ENCODE assay signal across 29 cellular contexts in genomic region chr1:919271-919872, GRCh38. TPM values are rescaled to one million over a fixed set of nuclear protein-coding genes. Genes with fewer than 3 reads are reported as not detected.
A peak's percentile ranks its signal among the peaks of the same experiment; 100 is the strongest.
DNase-seq lines count a peak whose midpoint lies in the region; ATAC-seq, FAIRE-seq and TF ChIP-seq lines count a peak whose summit lies in the region.
"Had no signal": no experiment of that assay in that cellular context is flagged by ENCODE, and none has a peak within 500 bp of the region (broad histone marks: within the 10 kb centered on the region; RNA-seq: fewer than 3 reads in every experiment).

No MANE protein-coding gene starts in this region.

- no peak overlapping the region for H3K9ac ChIP-seq in BLaER1 treated with 17β-estradiol and CSF1 and Interleukin-3, amounts not matched to agents 10 nM and 100 nM

- H3K4me3 ChIP-seq in A549 (no peak overlapping the region), OCI-LY7 (ENCODE audit: low read depth, low read length, poor library complexity, severe bottlenecking) (no peak overlapping the region)
- no peak overlapping the region for H3K4me3 ChIP-seq in BLaER1 treated with 17β-estradiol and CSF1 and Interleukin-3, amounts not matched to agents 10 nM and 100 nM
- H3K4me3 ChIP-seq: left ventricle myocardium inferior, sigmoid colon, tibial nerve had no signal

- TF ChIP-seq CTCF in A549 (IDR thresholded peaks at IDR 0.05), result peak; percentile 7; the same call in 1 of the 3 replicates
- TF ChIP-seq CTCF in OCI-LY7 (conservative IDR thresholded peaks at IDR 0.05; ENCODE audit: low read length), result 0 out of 2 replicates have a peak, but pooled peaks have one; percentile 30
- peak; percentile 18 for TF ChIP-seq CTCF in glutamatergic neuron (IDR thresholded peaks at IDR 0.05; ENCODE audit: partially characterized antibody, unreplicated experiment)

- intact Hi-C loops in OCI-LY7 (cut with micrococcal nuclease; ENCODE audit: unreplicated experiment), result no loop called here

- H3K27ac Mint-ChIP-seq in glutamatergic neuron (ENCODE audit: unreplicated experiment), result no peak overlapping the region
- H3K27ac Mint-ChIP-seq: activated CD4-positive, alpha-beta memory T cell treated with anti-CD3 and anti-CD28 coated beads, Interleukin-2, amount 10 ng/mL, durations not matched to agents 7 days and 5 days; activated T-helper 1 cell treated with anti-CD3 and anti-CD28 coated beads, Interleukin-12 subunit alpha, Interleukin-12 subunit beta, Interleukin-2, Interleukin-4 antibody, amounts not matched to agents 30 ng/mL and 10 ng/mL and 1 ng/mL, durations not matched to agents 14 hours and 24 hours and 36 hours; dendritic cell treated with granulocyte-macrophage colony-stimulating factor and Interleukin-4, amounts not matched to agents 40 ng/mL and 50 ng/mL, for 4 days; stimulated activated effector memory CD8-positive, alpha-beta T cell treated with anti-CD3 and anti-CD28 coated beads, Interleukin-12 subunit alpha, Interleukin-12 subunit beta, amount 100 ng/mL, for 72 hours; T-helper 1 cell treated with Interleukin-12 subunit alpha and Interleukin-12 subunit beta and Interleukin-4 antibody, amounts not matched to agents 30 μg/mL and 1 μg/mL, for 36 hours had no signal

- H2AFZ ChIP-seq in OCI-LY7 (ENCODE audit: low read length), result no peak overlapping the region

- no peaks in the 10 kb centered on the region for H3K9me3 ChIP-seq in A549
- H3K9me3 ChIP-seq in BLaER1 treated with 17β-estradiol and CSF1 and Interleukin-3, amounts not matched to agents 10 nM and 100 nM (replicated peaks in 1 of 11), result no peaks in the 10 kb centered on the region
- no peaks in the 10 kb centered on the region for H3K9me3 ChIP-seq in OCI-LY7 (ENCODE audit: low read length)
- H3K9me3 ChIP-seq: left ventricle myocardium inferior, sigmoid colon, tibial nerve had no signal

- ATAC-seq in A549, result no peak
- no peak for ATAC-seq in HG02623 (IDR thresholded peaks at IDR 0.05; ENCODE audit: unreplicated experiment)
- no peak for ATAC-seq in HG02981 (IDR thresholded peaks at IDR 0.05; ENCODE audit: unreplicated experiment)
- ATAC-seq: stimulated activated effector memory CD8-positive, alpha-beta T cell treated with anti-CD3 and anti-CD28 coated beads, Interleukin-12 subunit alpha, Interleukin-12 subunit beta, amount 100 ng/mL, for 72 hours had no signal

- peaks cover 14% of the 10 kb centered on the region for H3K4me1 Mint-ChIP-seq in glutamatergic neuron (ENCODE audit: low read depth, unreplicated experiment)

- H3K36me3 ChIP-seq in BLaER1 treated with 17β-estradiol and CSF1 and Interleukin-3, amounts not matched to agents 10 nM and 100 nM, result no peaks in the 10 kb centered on the region
- H3K36me3 ChIP-seq in OCI-LY7 (ENCODE audit: insufficient read depth, low read length), result no peaks in the 10 kb centered on the region
- H3K36me3 ChIP-seq: left ventricle myocardium inferior, sigmoid colon, tibial nerve had no signal

- H3K27me3 Mint-ChIP-seq in glutamatergic neuron (ENCODE audit: unreplicated experiment), result peaks cover 25% of the 10 kb centered on the region

- H4K20me1 ChIP-seq in BLaER1 treated with 17β-estradiol and CSF1 and Interleukin-3, amounts not matched to agents 10 nM and 100 nM, result peaks cover 0 to 97% (median 42%) of the 10 kb centered on the region in 11 experiments; a peak in 19 of 22 replicates
- no peaks in the 10 kb centered on the region for H4K20me1 ChIP-seq in OCI-LY7 (ENCODE audit: insufficient read depth, low read length)

- H3K4me1 ChIP-seq in A549, result peaks cover 45% of the 10 kb centered on the region
- peaks cover 35 to 95% (median 75%) of the 10 kb centered on the region in 10 experiments for H3K4me1 ChIP-seq in BLaER1 treated with 17β-estradiol and CSF1 and Interleukin-3, amounts not matched to agents 10 nM and 100 nM
- H3K4me1 ChIP-seq in OCI-LY7 (ENCODE audit: insufficient read depth, low read length, poor library complexity, severe bottlenecking), result peaks cover 26% of the 10 kb centered on the region

- DNase-seq in A549 (ENCODE audit: low read depth in 1 of 2, low spot score in 1 of 2) (no peak), OCI-LY7 (ENCODE audit: low spot score) (no peak), glutamatergic neuron (peak; percentile 56)
- DNase-seq in activated CD8-positive, alpha-beta memory T cell treated with anti-CD3 and anti-CD28 coated beads, Interleukin-2, amount 50 U/mL, for 48 hours, result no peak
- DNase-seq: activated CD4-positive, alpha-beta memory T cell treated with anti-CD3 and anti-CD28 coated beads, Interleukin-2, amount 10 ng/mL, durations not matched to agents 7 days and 5 days; activated CD4-positive, CD25-positive, alpha-beta regulatory T cell treated with anti-CD3 and anti-CD28 coated beads, Interleukin-2, amount 50 U/mL, for 72 hours; activated CD8-positive, alpha-beta memory T cell treated with anti-CD3 and anti-CD28 coated beads, Interleukin-2, amount 50 U/mL, for 4 hours; activated naive CD4-positive, alpha-beta T cell treated with Interleukin-2 at 50 U/mL for 16 hours; DMS79; erythroblast; GF-D8; Kasumi-1; left ventricle myocardium inferior; MV-4-11; NCI-H1436; NCI-H2081; NCI-H345; sigmoid colon had no signal

- no TSS peak for BruUV-seq in OCI-LY7 (replicated peaks; lab: Mats Ljungman, UMichigan)

- no peak overlapping the region for H3K4me3 Mint-ChIP-seq in glutamatergic neuron (ENCODE audit: unreplicated experiment)
- H3K4me3 Mint-ChIP-seq: activated CD4-positive, alpha-beta memory T cell treated with anti-CD3 and anti-CD28 coated beads, Interleukin-2, amount 10 ng/mL, durations not matched to agents 7 days and 5 days; activated T-helper 1 cell treated with anti-CD3 and anti-CD28 coated beads, Interleukin-12 subunit alpha, Interleukin-12 subunit beta, Interleukin-2, Interleukin-4 antibody, amounts not matched to agents 30 ng/mL and 10 ng/mL and 1 ng/mL, durations not matched to agents 14 hours and 24 hours and 36 hours; central memory CD8-positive, alpha-beta T cell; dendritic cell treated with granulocyte-macrophage colony-stimulating factor and Interleukin-4, amounts not matched to agents 40 ng/mL and 50 ng/mL, for 4 days; stimulated activated effector memory CD8-positive, alpha-beta T cell treated with anti-CD3 and anti-CD28 coated beads, Interleukin-12 subunit alpha, Interleukin-12 subunit beta, amount 100 ng/mL, for 72 hours; T-helper 1 cell treated with Interleukin-12 subunit alpha and Interleukin-12 subunit beta and Interleukin-4 antibody, amounts not matched to agents 30 μg/mL and 1 μg/mL, for 36 hours had no signal

- no peaks in the 10 kb centered on the region for H3K9me2 ChIP-seq in OCI-LY7 (ENCODE audit: insufficient read depth, low read length)

- H3K4me2 ChIP-seq in A549 (no peak overlapping the region), OCI-LY7 (ENCODE audit: low read length) (no peak overlapping the region)
- H3K4me2 ChIP-seq in BLaER1 treated with 17β-estradiol and CSF1 and Interleukin-3, amounts not matched to agents 10 nM and 100 nM, result peak overlapping the region in 9 of 11 experiments; percentile 99 to 100 (median 99); a peak in 15 of 22 replicates

- H3K79me2 ChIP-seq in OCI-LY7 (ENCODE audit: insufficient read depth, low read depth, low read length), result no peaks in the 10 kb centered on the region

- POLR2A ChIA-PET in A549 (lab: Yijun Ruan, JAX) (no interaction called here), OCI-LY7 (lab: Charles Lee) (no interaction called here)

- H3K27ac ChIP-seq in A549 (no peak overlapping the region; a peak in 1 of 6 replicates), OCI-LY7 (ENCODE audit: low read depth, low read length, poor library complexity, severe bottlenecking) (no peak overlapping the region)
- no peak overlapping the region for H3K27ac ChIP-seq in BLaER1 treated with 17β-estradiol and CSF1 and Interleukin-3, amounts not matched to agents 10 nM and 100 nM
- H3K27ac ChIP-seq: left ventricle myocardium inferior, sigmoid colon, tibial nerve had no signal

- CTCF ChIA-PET in A549 (lab: Yijun Ruan, JAX), result interaction anchor here (1.6 to 5.4 kb wide), 4 partner anchors 7 to 21 kb away, joined by 4 to 47 read pairs (median 20); no protein-coding TSS in a partner anchor
- CTCF ChIA-PET in OCI-LY7 (lab: Charles Lee; ENCODE audit: unreplicated experiment), result no interaction called here

- H3K36me3 Mint-ChIP-seq in glutamatergic neuron (ENCODE audit: unreplicated experiment), result peaks cover 7% of the 10 kb centered on the region

- FAIRE-seq in A549 (lab: Jason Lieb, UNC), result no peak
- FAIRE-seq: TTC549 had no signal

- no peak for TF ChIP-seq EP300 in A549 (IDR thresholded peaks at IDR 0.05)

- peaks cover 27 to 100% (median 30%) of the 10 kb centered on the region in 11 experiments for H3K27me3 ChIP-seq in BLaER1 treated with 17β-estradiol and CSF1 and Interleukin-3, amounts not matched to agents 10 nM and 100 nM

- peaks cover 17% of the 10 kb centered on the region for H3K9me3 Mint-ChIP-seq in glutamatergic neuron (ENCODE audit: unreplicated experiment)
- H3K9me3 Mint-ChIP-seq: activated CD4-positive, alpha-beta memory T cell treated with anti-CD3 and anti-CD28 coated beads, Interleukin-2, amount 10 ng/mL, durations not matched to agents 7 days and 5 days; activated T-helper 1 cell treated with anti-CD3 and anti-CD28 coated beads, Interleukin-12 subunit alpha, Interleukin-12 subunit beta, Interleukin-2, Interleukin-4 antibody, amounts not matched to agents 30 ng/mL and 10 ng/mL and 1 ng/mL, durations not matched to agents 14 hours and 24 hours and 36 hours; central memory CD8-positive, alpha-beta T cell; dendritic cell treated with granulocyte-macrophage colony-stimulating factor and Interleukin-4, amounts not matched to agents 40 ng/mL and 50 ng/mL, for 4 days; stimulated activated effector memory CD8-positive, alpha-beta T cell treated with anti-CD3 and anti-CD28 coated beads, Interleukin-12 subunit alpha, Interleukin-12 subunit beta, amount 100 ng/mL, for 72 hours; T-helper 1 cell treated with Interleukin-12 subunit alpha and Interleukin-12 subunit beta and Interleukin-4 antibody, amounts not matched to agents 30 μg/mL and 1 μg/mL, for 36 hours had no signal

- TF ChIP-seq POLR2A in A549 (IDR thresholded peaks at IDR 0.05; ENCODE audit: low read length), result no peak

- WGBS in A549 (ENCODE audit: missing lambda C conversion rate), result 93% methylated on average over 16 of the region's 29 CpGs

- no peak for TF ChIP-seq RAD21 in A549 (conservative IDR thresholded peaks at IDR 0.05 in 1 of 2, IDR thresholded peaks at IDR 0.05 in 1 of 2)

RNA-seq across cellular contexts. Expression of gene SAMD11, which starts 4.4 kb away (rescaled TPM):
- polyA plus RNA-seq in A549 (2011; rRNA removed) (13.3 and 22.4 TPM in 2 replicates), A549 (2017; fragmentation: RNase III; extraction: RNeasy Plus Mini Kit Qiagen cat#74134 plus additional on column Dnase treatment) (32.9 to 52.8 TPM (median 46.2 TPM) in 3 replicates)
- polyA plus RNA-seq in A549 (2012; cell fraction: cytosol; rRNA removed), result 35.9 and 62.6 TPM in 2 replicates
- polyA plus RNA-seq in A549 (2012; cell fraction: nucleus; rRNA removed), result 122 and 165 TPM in 2 replicates
- polyA minus RNA-seq in A549 (2011; rRNA and poly(A)+ RNA removed), result 10.7 and 15.8 TPM in 2 replicates
- 0.06 TPM in 1 of 2 replicates, not detected in the other for total RNA-seq in OCI-LY7 (2014; rRNA removed; shearing (Covaris generic))
- total RNA-seq in OCI-LY7 (2022) (not detected in 2 replicates), glutamatergic neuron (ENCODE audit: unreplicated experiment) (46.2 TPM)
- total RNA-seq: activated CD4-positive, alpha-beta memory T cell treated with anti-CD3 and anti-CD28 coated beads, Interleukin-2, amount 10 ng/mL, durations not matched to agents 7 days and 5 days; activated T-helper 1 cell treated with anti-CD3 and anti-CD28 coated beads, Interleukin-12 subunit alpha, Interleukin-12 subunit beta, Interleukin-2, Interleukin-4 antibody, amounts not matched to agents 30 ng/mL and 10 ng/mL and 1 ng/mL, durations not matched to agents 14 hours and 24 hours and 36 hours; SK-MEL-5 had no signal

RNA-seq across cellular contexts. Expression of gene NOC2L, which starts 39.7 kb away (rescaled TPM):
- polyA plus RNA-seq in A549 (2011; rRNA removed) (41.0 and 48.4 TPM in 2 replicates), A549 (2017; fragmentation: RNase III; extraction: RNeasy Plus Mini Kit Qiagen cat#74134 plus additional on column Dnase treatment) (68.1 to 81.6 TPM (median 73.5 TPM) in 3 replicates)
- polyA plus RNA-seq in A549 (2012; cell fraction: cytosol; rRNA removed), result 74.3 and 83.6 TPM in 2 replicates
- polyA plus RNA-seq in A549 (2012; cell fraction: nucleus; rRNA removed), result 144 and 170 TPM in 2 replicates
- 55.5 and 68.4 TPM in 2 replicates for polyA minus RNA-seq in A549 (2011; rRNA and poly(A)+ RNA removed)
- 77.9 and 84.0 TPM in 2 replicates for total RNA-seq in OCI-LY7 (2014; rRNA removed; shearing (Covaris generic))
- total RNA-seq in OCI-LY7 (2022) (72.1 and 99.0 TPM in 2 replicates), glutamatergic neuron (ENCODE audit: unreplicated experiment) (90.3 TPM)

RNA-seq across cellular contexts. Expression of gene KLHL17, which starts 41.0 kb away (rescaled TPM):
- polyA plus RNA-seq in A549 (2011; rRNA removed), result 5.7 and 8.5 TPM in 2 replicates
- polyA plus RNA-seq in A549 (2012; cell fraction: cytosol; rRNA removed), result 24.0 and 29.4 TPM in 2 replicates
- polyA plus RNA-seq in A549 (2012; cell fraction: nucleus; rRNA removed), result 322 and 395 TPM in 2 replicates
- 17.9 to 21.6 TPM (median 18.7 TPM) in 3 replicates for polyA plus RNA-seq in A549 (2017; fragmentation: RNase III; extraction: RNeasy Plus Mini Kit Qiagen cat#74134 plus additional on column Dnase treatment)
- polyA minus RNA-seq in A549 (2011; rRNA and poly(A)+ RNA removed), result 1.9 and 2.5 TPM in 2 replicates
- total RNA-seq in OCI-LY7 (2014; rRNA removed; shearing (Covaris generic)), result 20.7 and 21.7 TPM in 2 replicates
- 23.3 and 24.2 TPM in 2 replicates for total RNA-seq in OCI-LY7 (2022)
- 103 TPM for total RNA-seq in glutamatergic neuron (ENCODE audit: unreplicated experiment)

RNA-seq across cellular contexts. Expression of gene PLEKHN1, which starts 46.9 kb away (rescaled TPM):
- polyA plus RNA-seq in A549 (2011; rRNA removed) (0.61 and 0.75 TPM in 2 replicates), A549 (2017; fragmentation: RNase III; extraction: RNeasy Plus Mini Kit Qiagen cat#74134 plus additional on column Dnase treatment) (3.2 to 3.6 TPM (median 3.4 TPM) in 3 replicates)
- polyA plus RNA-seq in A549 (2012; cell fraction: cytosol; rRNA removed), result 1.6 and 2.3 TPM in 2 replicates
- polyA plus RNA-seq in A549 (2012; cell fraction: nucleus; rRNA removed), result 9.4 and 13.1 TPM in 2 replicates
- 0.33 and 0.73 TPM in 2 replicates for polyA minus RNA-seq in A549 (2011; rRNA and poly(A)+ RNA removed)
- total RNA-seq in OCI-LY7 (2014; rRNA removed; shearing (Covaris generic)), result 0.05 TPM in 1 of 2 replicates, not detected in the other
- total RNA-seq in OCI-LY7 (2022) (not detected in 2 replicates), glutamatergic neuron (ENCODE audit: unreplicated experiment) (0.29 TPM)
- total RNA-seq: left ventricle myocardium inferior, sigmoid colon had no signal

Comparison
In these comparisons a context has a peak if more than half of its experiments do, and no peak if none do; other contexts are left out.
1. H3K4me2 ChIP-seq: peak in BLaER1 treated with 17β-estradiol and CSF1 and Interleukin-3, amounts not matched to agents 10 nM and 100 nM (9 of 11); none in A549 (single experiment) and OCI-LY7 (single experiment).
2. RNA of gene SAMD11, which starts 4.4 kb away (total RNA-seq): 46.2 TPM in glutamatergic neuron (single experiment); 0.06 TPM in OCI-LY7; every median in the first group is over 10 times any median in the second.
3. Peak in every context shown above with its lines, with median percentiles within 50 percentile points of each other: CTCF ChIP-seq.